8 cellular contexts compared by ENCODE assay signal in the genomic region with DNA sequence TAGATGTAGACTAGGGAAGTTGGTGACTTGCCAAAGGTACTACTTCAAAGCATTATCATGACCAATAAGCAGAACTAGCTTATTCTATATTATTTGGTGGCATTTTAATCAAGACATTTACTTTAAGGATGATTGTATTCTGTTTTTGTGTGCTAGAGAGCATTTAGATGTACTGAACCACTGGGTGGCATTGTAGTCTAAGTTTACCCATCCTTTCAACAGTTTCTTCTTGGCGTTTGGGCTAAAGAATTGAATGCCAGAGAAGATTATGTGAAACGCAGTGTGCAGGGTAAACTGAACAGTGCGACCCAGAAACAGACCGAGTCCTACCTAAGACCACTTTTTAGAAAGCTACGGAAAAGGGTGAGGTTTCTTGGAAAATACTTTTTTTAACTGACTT. TPM values are rescaled to one million over a fixed set of nuclear protein-coding genes. Genes with fewer than 3 reads are reported as not detected.
DNase-seq lines count a peak whose midpoint lies in the region; ATAC-seq and TF ChIP-seq lines count a peak whose summit lies in the region.

No MANE protein-coding gene starts in this region.

- H3K4me3 Mint-ChIP-seq in activated naive CD8-positive, alpha-beta T cell treated with anti-CD3 and anti-CD28 coated beads for 36 hours = no peak overlapping the region

- WGBS in body of pancreas, 2 donors = 49 to 54% methylated on average over 5 of the region's 5 CpGs

- H3K27me3 ChIP-seq in body of pancreas = no peaks in the 10 kb centered on the region

- DNase-seq in AG09319 (ENCODE audit: extremely low read depth, low read depth) = no peak
- no peak for DNase-seq in body of pancreas
- DNase-seq in left lobe of liver (ENCODE audit: low spot score) = no peak
- DNase-seq in NCI-H2107 treated with DMSO at 0.1 percent for 48 hours (lab: John Stamatoyannopoulos, UW; ENCODE audit: unreplicated experiment) = no peak
- no peak for DNase-seq in activated naive CD8-positive, alpha-beta T cell treated with anti-CD3 and anti-CD28 coated beads for 36 hours
- DNase-seq in GOT3 (lab: John Stamatoyannopoulos, UW) = no peak

- no peaks in the 10 kb centered on the region for H3K9me3 Mint-ChIP-seq in activated naive CD8-positive, alpha-beta T cell treated with anti-CD3 and anti-CD28 coated beads for 36 hours

- peaks cover 21% of the 10 kb centered on the region for H3K36me3 Mint-ChIP-seq in activated naive CD8-positive, alpha-beta T cell treated with anti-CD3 and anti-CD28 coated beads for 36 hours

- intact Hi-C loops in body of pancreas (cut with DNase I) = no loop called here

- H3K36me3 ChIP-seq in body of pancreas (replicated peaks in 1 of 2; ENCODE audit: insufficient read depth in 1 of 2, low read depth in 2 of 2) = peaks cover 0 to 14% of the 10 kb centered on the region in 2 donors

- H3K4me1 Mint-ChIP-seq in activated naive CD8-positive, alpha-beta T cell treated with anti-CD3 and anti-CD28 coated beads for 36 hours = no peaks in the 10 kb centered on the region

- ATAC-seq in body of pancreas (no peak), left lobe of liver (peak; percentile 36), GM18505 (IDR thresholded peaks at IDR 0.05; ENCODE audit: unreplicated experiment) (no peak)

- H3K27me3 Mint-ChIP-seq in activated naive CD8-positive, alpha-beta T cell treated with anti-CD3 and anti-CD28 coated beads for 36 hours = no peaks in the 10 kb centered on the region

- H3K9me3 ChIP-seq in body of pancreas = no peaks in the 10 kb centered on the region

- peak; percentile 9; the same call in 1 of the 2 replicates for TF ChIP-seq RAD21 in Ishikawa (IDR thresholded peaks at IDR 0.05; ENCODE audit: low read depth)

- no peak overlapping the region for H3K4me3 ChIP-seq in body of pancreas

- no peak overlapping the region for H3K27ac ChIP-seq in body of pancreas

- no peak for TF ChIP-seq EP300 in Ishikawa (IDR thresholded peaks at IDR 0.05; ENCODE audit: borderline replicate concordance)

- no peak overlapping the region for H3K27ac Mint-ChIP-seq in activated naive CD8-positive, alpha-beta T cell treated with anti-CD3 and anti-CD28 coated beads for 36 hours

- peak; percentile 37 for TF ChIP-seq CTCF in AG09319 (IDR thresholded peaks at IDR 0.05; ENCODE audit: low read depth, low read length)
- TF ChIP-seq CTCF in body of pancreas (IDR thresholded peaks at IDR 0.05) = peak in 4 of 7 experiments; percentile 17 to 33 (median 30)

- H3K4me1 ChIP-seq in body of pancreas = peaks cover 6% of the 10 kb centered on the region

- no peak for TF ChIP-seq POLR2A in body of pancreas (IDR thresholded peaks at IDR 0.05)
- TF ChIP-seq POLR2A in GM18505 (IDR thresholded peaks at IDR 0.05; ENCODE audit: borderline replicate concordance, extremely low read depth, insufficient read depth, insufficient read length) = no peak

TF ChIP-seq in Ishikawa, 13 proteins besides CTCF, POLR2A, EP300 and RAD21:
- no peak for TF ChIP-seq EGR1 (IDR thresholded peaks at IDR 0.05)

RNA-seq across cellular contexts. Expression of a gene that starts 26.8 kb away (rescaled TPM):
- total RNA-seq in body of pancreas (10 to 100 TPM; 13.8 to 22.8 TPM), left lobe of liver (8.8 TPM)
- 10 to 100 TPM; 22.5 to 22.9 TPM for total RNA-seq in activated naive CD8-positive, alpha-beta T cell treated with anti-CD3 and anti-CD28 coated beads for 36 hours
